Comparison of ENCODE assay signal across 10 cellular contexts in genomic region chr11:72741849-72742521, GRCh38. TPM values are rescaled to one million over a fixed set of nuclear protein-coding genes. Genes with fewer than 3 reads are reported as not detected.
DNase-seq lines count a peak whose midpoint lies in the region; ATAC-seq, FAIRE-seq and TF ChIP-seq lines count a peak whose summit lies in the region.
"Had no signal": no experiment of that assay in that cellular context is flagged by ENCODE, and none has a peak within 500 bp of the region (broad histone marks: within the 10 kb centered on the region; RNA-seq: fewer than 3 reads in every experiment).

No MANE protein-coding gene starts in this region.

- peak overlapping the region; percentile 20 for H3K23ac ChIP-seq in mesendoderm (ENCODE audit: low read length)

- H3K27ac ChIP-seq in astrocyte (ENCODE audit: low read depth, low read length) (no peak overlapping the region), mesendoderm (ENCODE audit: low read depth, low read length) (peak overlapping the region; percentile 53)

- H3K27me3 Mint-ChIP-seq in stimulated activated naive CD8-positive, alpha-beta T cell treated with anti-CD3 and anti-CD28 coated beads, Interleukin-15, Interleukin-2, amounts not matched to agents 100 ng/mL and 50 ng/mL, for 24 hours = no peaks in the 10 kb centered on the region
- H3K27me3 Mint-ChIP-seq in astrocyte (ENCODE audit: low read depth, unreplicated experiment) = peaks cover 3% of the 10 kb centered on the region

- H3K4me3 ChIP-seq in astrocyte (ENCODE audit: insufficient read depth, low read depth, low read length) (no peak overlapping the region), mesendoderm (ENCODE audit: low read length) (no peak overlapping the region), foreskin fibroblast (ENCODE audit: low read depth in 1 of 2, low read length in 2 of 2) (no peak overlapping the region)

- H3K4me1 ChIP-seq in astrocyte (ENCODE audit: insufficient read depth, low read length) (peaks cover 32% of the 10 kb centered on the region), mesendoderm (ENCODE audit: control insufficient read depth, low read depth, low read length) (peaks cover 32% of the 10 kb centered on the region)

- H3K9me3 Mint-ChIP-seq in stimulated activated naive CD8-positive, alpha-beta T cell treated with anti-CD3 and anti-CD28 coated beads, Interleukin-15, Interleukin-2, amounts not matched to agents 100 ng/mL and 50 ng/mL, for 24 hours = no peaks in the 10 kb centered on the region
- no peaks in the 10 kb centered on the region for H3K9me3 Mint-ChIP-seq in astrocyte (ENCODE audit: unreplicated experiment)

- TF ChIP-seq CTCF in astrocyte (IDR thresholded peaks at IDR 0.05; ENCODE audit: insufficient read depth, low read depth, low read length) = no peak
- no peak for TF ChIP-seq CTCF in foreskin fibroblast (IDR thresholded peaks at IDR 0.05; ENCODE audit: low read depth, low read length)

- H4K5ac ChIP-seq in mesendoderm (ENCODE audit: low read length) = no peak overlapping the region

- H3K4me1 Mint-ChIP-seq in stimulated activated naive CD8-positive, alpha-beta T cell treated with anti-CD3 and anti-CD28 coated beads, Interleukin-15, Interleukin-2, amounts not matched to agents 100 ng/mL and 50 ng/mL, for 24 hours (ENCODE audit: low read depth) = peaks cover 79% of the 10 kb centered on the region
- H3K4me1 Mint-ChIP-seq in astrocyte (ENCODE audit: low read depth, unreplicated experiment) = peaks cover 38% of the 10 kb centered on the region

- H3K9ac ChIP-seq in astrocyte (ENCODE audit: low read length) = no peak overlapping the region
- H3K9ac ChIP-seq in mesendoderm (ENCODE audit: low read length) = peak overlapping the region; percentile 45

- peak overlapping the region; percentile 24 for H3K18ac ChIP-seq in mesendoderm (ENCODE audit: low read length)

- peak overlapping the region; percentile 36 for H3K27ac Mint-ChIP-seq in stimulated activated naive CD8-positive, alpha-beta T cell treated with anti-CD3 and anti-CD28 coated beads, Interleukin-15, Interleukin-2, amounts not matched to agents 100 ng/mL and 50 ng/mL, for 24 hours
- H3K27ac Mint-ChIP-seq in astrocyte (ENCODE audit: unreplicated experiment) = no peak overlapping the region

- H4K8ac ChIP-seq in mesendoderm (ENCODE audit: low read depth, low read length) = no peak overlapping the region

- peak overlapping the region; percentile 21 for H2BK120ac ChIP-seq in mesendoderm (ENCODE audit: low read depth, low read length)

- H3K27me3 ChIP-seq in astrocyte (ENCODE audit: insufficient read depth, low read length) (no peaks in the 10 kb centered on the region), mesendoderm (ENCODE audit: insufficient read depth, low read length, poor library complexity) (no peaks in the 10 kb centered on the region)

- peaks cover 43% of the 10 kb centered on the region for H3K79me1 ChIP-seq in mesendoderm (ENCODE audit: low read length)

- no peaks in the 10 kb centered on the region for H3K36me3 Mint-ChIP-seq in stimulated activated naive CD8-positive, alpha-beta T cell treated with anti-CD3 and anti-CD28 coated beads, Interleukin-15, Interleukin-2, amounts not matched to agents 100 ng/mL and 50 ng/mL, for 24 hours (ENCODE audit: low read depth)
- peaks cover 6% of the 10 kb centered on the region for H3K36me3 Mint-ChIP-seq in astrocyte (ENCODE audit: low read depth, unreplicated experiment)

- H3K4me2 ChIP-seq in astrocyte (ENCODE audit: low read length) (peak overlapping the region; percentile 4), mesendoderm (ENCODE audit: low read length) (no peak overlapping the region)

- no CpG with 5 or more reads among the region's 7 CpGs for WGBS in mesendoderm (ENCODE audit: extremely low coverage, insufficient coverage, low lambda C conversion rate)

- H3K9me3 ChIP-seq in astrocyte (ENCODE audit: insufficient read depth, low read depth, low read length) = no peaks in the 10 kb centered on the region

- no peak overlapping the region for H3K4ac ChIP-seq in mesendoderm (ENCODE audit: low read depth, low read length)

- DNase-seq in stimulated activated naive CD8-positive, alpha-beta T cell treated with anti-CD3 and anti-CD28 coated beads, Interleukin-15, Interleukin-2, amounts not matched to agents 100 U/mL and 50 U/mL, for 24 hours = no peak
- no peak for DNase-seq in astrocyte (ENCODE audit: low read depth)
- no peak for DNase-seq in mesendoderm
- no peak for DNase-seq in NCI-H1092 (lab: John Stamatoyannopoulos, UW)
- DNase-seq in head of caudate nucleus = no peak
- DNase-seq in foreskin fibroblast = no peak
- DNase-seq: amniotic stem cell; stimulated activated CD4-positive, alpha-beta T cell treated with anti-CD3 and anti-CD28 coated beads, Interleukin-4, amount 100 ng/mL, for 24 hours had no signal

- no peak overlapping the region for H2BK15ac ChIP-seq in mesendoderm (replicated peaks; ENCODE audit: low read depth)

- intact Hi-C loops in head of caudate nucleus (cut with DNase I) = no loop called here

- peak overlapping the region; percentile 79 for H3K56ac ChIP-seq in mesendoderm (ENCODE audit: low read length)

- no peak overlapping the region for H2AFZ ChIP-seq in astrocyte (ENCODE audit: low read depth, low read length)

- H2BK5ac ChIP-seq in mesendoderm (ENCODE audit: low read length) = peak overlapping the region; percentile 85

- H3K4me3 Mint-ChIP-seq in stimulated activated naive CD8-positive, alpha-beta T cell treated with anti-CD3 and anti-CD28 coated beads, Interleukin-15, Interleukin-2, amounts not matched to agents 100 ng/mL and 50 ng/mL, for 24 hours = no peak overlapping the region
- no peak overlapping the region for H3K4me3 Mint-ChIP-seq in astrocyte (ENCODE audit: unreplicated experiment)

- H3K36me3 ChIP-seq in astrocyte (ENCODE audit: insufficient read depth, low read length) (no peaks in the 10 kb centered on the region), mesendoderm (ENCODE audit: control insufficient read depth, insufficient read depth, low read length) (no peaks in the 10 kb centered on the region)

- H4K20me1 ChIP-seq in astrocyte (ENCODE audit: insufficient read depth, low read length) = peaks cover 64% of the 10 kb centered on the region

- H2AK5ac ChIP-seq in mesendoderm (ENCODE audit: low read length) = peak overlapping the region; percentile 59

- H3K79me2 ChIP-seq in astrocyte (ENCODE audit: insufficient read depth, low read length) (peaks cover 41% of the 10 kb centered on the region), mesendoderm (ENCODE audit: control insufficient read depth, insufficient read depth, low read length) (peaks cover 63% of the 10 kb centered on the region)

- FAIRE-seq in astrocyte (lab: Jason Lieb, UNC) = no peak

- ATAC-seq in stimulated activated naive CD8-positive, alpha-beta T cell treated with anti-CD3 and anti-CD28 coated beads, Interleukin-15, Interleukin-2, amounts not matched to agents 100 U/mL and 50 U/mL, for 24 hours = no peak
- no peak for ATAC-seq in GM19397 (IDR thresholded peaks at IDR 0.05; ENCODE audit: unreplicated experiment)

RNA-seq across cellular contexts. Expression of gene ARAP1, which starts 10.2 kb away (rescaled TPM):
- 31.9 and 33.8 TPM in 2 replicates for total RNA-seq in astrocyte
- 29.0 TPM for polyA plus RNA-seq in mesendoderm (2013, experiment 1 of 2)
- polyA plus RNA-seq in mesendoderm (2013, experiment 2 of 2) = 27.5 TPM

RNA-seq across cellular contexts. Expression of gene STARD10, which starts 51.9 kb away (rescaled TPM):
- 38.4 and 42.3 TPM in 2 replicates for total RNA-seq in astrocyte
- 12.8 TPM for polyA plus RNA-seq in mesendoderm (2013, experiment 1 of 2)
- polyA plus RNA-seq in mesendoderm (2013, experiment 2 of 2) = 13.7 TPM
